10 cellular contexts compared by ENCODE assay signal in the genomic region with DNA sequence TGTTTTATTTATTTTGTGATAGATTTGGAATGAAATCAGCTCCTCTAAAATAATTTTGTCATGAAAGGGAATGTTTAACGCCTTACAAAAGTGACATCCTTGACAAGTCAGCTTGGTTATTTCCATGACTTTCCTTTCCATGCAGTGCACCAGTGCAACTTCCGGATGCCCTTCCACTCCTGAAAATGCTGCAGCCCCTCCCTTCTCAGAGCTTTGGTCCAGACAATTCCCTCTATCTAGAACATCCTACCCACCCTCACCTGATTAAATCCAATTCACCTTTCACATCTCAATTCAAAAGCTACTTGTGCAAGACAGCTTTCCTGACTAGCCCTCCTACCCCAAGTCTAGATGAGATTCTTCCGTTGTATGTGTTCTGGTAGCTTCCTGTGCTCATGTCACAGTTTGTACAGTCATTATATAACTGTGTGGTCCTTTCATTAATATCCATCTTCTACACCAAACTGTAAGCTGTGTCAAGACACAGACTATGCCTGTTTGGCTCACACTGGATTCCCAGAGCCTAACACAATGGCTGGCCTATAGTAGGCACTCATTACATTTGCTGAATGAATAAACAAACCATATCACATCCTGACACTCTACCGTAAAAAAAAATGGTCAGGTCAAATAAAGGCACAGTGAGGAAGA.
DNase-seq lines count a peak whose midpoint lies in the region; ATAC-seq, FAIRE-seq and TF ChIP-seq lines count a peak whose summit lies in the region.
"Had no signal": no experiment of that assay in that cellular context is flagged by ENCODE, and none has a peak within 500 bp of the region (broad histone marks: within the 10 kb centered on the region; RNA-seq: fewer than 3 reads in every experiment).

No MANE protein-coding gene starts in this region.

- H3K36me3 Mint-ChIP-seq in CD4-positive, alpha-beta memory T cell = peaks cover 0 to 8% of the 10 kb centered on the region in 2 donors
- H3K36me3 Mint-ChIP-seq in central memory CD8-positive, alpha-beta T cell (ENCODE audit: insufficient read depth) = peaks cover 18% of the 10 kb centered on the region
- H3K36me3 Mint-ChIP-seq: WTC11 had no signal

- H3K4me1 Mint-ChIP-seq in CD4-positive, alpha-beta memory T cell = peaks cover 70 to 96% (median 79%) of the 10 kb centered on the region in 4 donors
- H3K4me1 Mint-ChIP-seq in central memory CD8-positive, alpha-beta T cell = peaks cover 81% of the 10 kb centered on the region

- H3K4me3 ChIP-seq in CD4-positive, alpha-beta memory T cell (ENCODE audit: low read length in 2 of 2) = peak overlapping the region in 1 of 2 donors; percentile 16
- no peak overlapping the region for H3K4me3 ChIP-seq in kidney (ENCODE audit: low read length in 2 of 2)

- intact Hi-C loops in CD4-positive, alpha-beta memory T cell (cut with micrococcal nuclease) = loop anchor here (1.0 kb wide), 1 partner anchor 10 kb away; no protein-coding TSS in a partner anchor
- intact Hi-C loops in kidney (cut with DNase I) = no loop called here

- POLR2A ChIA-PET in CD4-positive, alpha-beta memory T cell (lab: Charles Lee; ENCODE audit: partially characterized antibody) = interaction anchor here (0.6 to 55.3 kb wide), 21 partner anchors 8 to 152 kb away, joined by 3 to 1394 read pairs (median 6); partner anchors contain the start of gene ANKRD44

- H3K9me3 ChIP-seq in CD4-positive, alpha-beta memory T cell (ENCODE audit: control insufficient read depth in 1 of 2, low read length in 2 of 2) = no peaks in the 10 kb centered on the region
- H3K9me3 ChIP-seq in kidney (ENCODE audit: control insufficient read depth in 1 of 2, low read length in 2 of 2) = no peaks in the 10 kb centered on the region
- H3K9me3 ChIP-seq: Caco-2 had no signal

- H3K27ac ChIP-seq in CD4-positive, alpha-beta memory T cell (ENCODE audit: low read depth, low read length) = peak overlapping the region; percentile 66
- no peak overlapping the region for H3K27ac ChIP-seq in kidney (ENCODE audit: low read depth in 2 of 2, low read length in 2 of 2)

- no peaks in the 10 kb centered on the region for H3K27me3 ChIP-seq in CD4-positive, alpha-beta memory T cell (ENCODE audit: insufficient read depth, low read length)

- CTCF ChIA-PET in CD4-positive, alpha-beta memory T cell (lab: Charles Lee; ENCODE audit: partially characterized antibody) = interaction anchor here (0.9 to 5.9 kb wide), 16 partner anchors 11 to 124 kb away, joined by 3 to 48 read pairs (median 6); partner anchors contain the start of gene ANKRD44

- H3K9ac ChIP-seq in kidney (ENCODE audit: low read length in 2 of 2) = no peak overlapping the region

- peak; percentile 41 to 55 (median 45) for DNase-seq in CD4-positive, alpha-beta memory T cell
- no peak for DNase-seq in central memory CD8-positive, alpha-beta T cell (ENCODE audit: low spot score in 2 of 2)
- DNase-seq in kidney (no peak), NOMO-1 treated with DMSO at 0.1 percent for 48 hours (lab: John Stamatoyannopoulos, UW; ENCODE audit: unreplicated experiment) (no peak), HTR-8/SVneo (ENCODE audit: insufficient read length, low spot score) (no peak)
- DNase-seq: Caco-2 had no signal

- peak; percentile 46 for ATAC-seq in GM19395 (IDR thresholded peaks at IDR 0.05; ENCODE audit: unreplicated experiment)
- ATAC-seq in HG03280 (IDR thresholded peaks at IDR 0.05; ENCODE audit: unreplicated experiment) = peak; percentile 38
- peak; percentile 47 for ATAC-seq in central memory CD8-positive, alpha-beta T cell (replicated peaks; ENCODE audit: extremely low read depth, poor library complexity, severe bottlenecking)
- no peak for ATAC-seq in GM19324 (IDR thresholded peaks at IDR 0.05; ENCODE audit: low FRiP score, unreplicated experiment)
- ATAC-seq: WTC11 had no signal

- FAIRE-seq in kidney (lab: Jason Lieb, UNC) = no peak
- FAIRE-seq in HTR-8/SVneo (lab: Jason Lieb, UNC) = no peak

- no peaks in the 10 kb centered on the region for H3K9me3 Mint-ChIP-seq in CD4-positive, alpha-beta memory T cell
- H3K9me3 Mint-ChIP-seq in central memory CD8-positive, alpha-beta T cell = no peaks in the 10 kb centered on the region
- H3K9me3 Mint-ChIP-seq: WTC11 had no signal

- no peak for TF ChIP-seq CTCF in kidney (IDR thresholded peaks at IDR 0.05; ENCODE audit: borderline replicate concordance, extremely low read depth, insufficient read depth)

- peak overlapping the region; percentile 87 to 98 (median 95) for H3K27ac Mint-ChIP-seq in CD4-positive, alpha-beta memory T cell
- H3K27ac Mint-ChIP-seq in central memory CD8-positive, alpha-beta T cell (ENCODE audit: low read depth) = peak overlapping the region; percentile 79
- H3K27ac Mint-ChIP-seq: WTC11 had no signal

- peaks cover 96% of the 10 kb centered on the region for H3K4me1 ChIP-seq in CD4-positive, alpha-beta memory T cell (ENCODE audit: insufficient read depth, low read length)
- no peaks in the 10 kb centered on the region for H3K4me1 ChIP-seq in kidney (ENCODE audit: control insufficient read depth in 1 of 2, insufficient read depth in 1 of 2, low read depth in 1 of 2, low read length in 2 of 2)
- H3K4me1 ChIP-seq: Caco-2 had no signal

- H3K36me3 ChIP-seq in CD4-positive, alpha-beta memory T cell (ENCODE audit: insufficient read depth, low read length) = no peaks in the 10 kb centered on the region
- no peaks in the 10 kb centered on the region for H3K36me3 ChIP-seq in kidney (ENCODE audit: control insufficient read depth in 1 of 2, insufficient read depth in 2 of 2, low read length in 2 of 2)

- no peaks in the 10 kb centered on the region for H3K27me3 Mint-ChIP-seq in CD4-positive, alpha-beta memory T cell
- H3K27me3 Mint-ChIP-seq in central memory CD8-positive, alpha-beta T cell = no peaks in the 10 kb centered on the region

- H3K4me3 Mint-ChIP-seq in CD4-positive, alpha-beta memory T cell = peak overlapping the region; percentile 73 to 95 (median 86)
- peak overlapping the region; percentile 66 for H3K4me3 Mint-ChIP-seq in central memory CD8-positive, alpha-beta T cell
- H3K4me3 Mint-ChIP-seq: WTC11 had no signal

Comparison
In these comparisons a context has a peak if more than half of its experiments do, and no peak if none do; other contexts are left out.
1. DNase-seq: peak in CD4-positive, alpha-beta memory T cell (5 of 5); none in central memory CD8-positive, alpha-beta T cell (0 of 2), kidney (single experiment), NOMO-1 treated with DMSO at 0.1 percent for 48 hours (single experiment) and HTR-8/SVneo (single experiment).